Comparison of ENCODE assay signal across 8 cellular contexts in genomic region chr1:180231506-180232420, GRCh38. TPM values are rescaled to one million over a fixed set of nuclear protein-coding genes. Genes with fewer than 3 reads are reported as not detected.
DNase-seq lines count a peak whose midpoint lies in the region; ATAC-seq, FAIRE-seq and TF ChIP-seq lines count a peak whose summit lies in the region.

No MANE protein-coding gene starts in this region.

- H3K36me3 Mint-ChIP-seq in CD4-positive, CD25-positive, alpha-beta regulatory T cell = no peaks in the 10 kb centered on the region
- no peaks in the 10 kb centered on the region for H3K36me3 Mint-ChIP-seq in natural killer cell

- H3K27ac ChIP-seq in CD4-positive, CD25-positive, alpha-beta regulatory T cell (ENCODE audit: insufficient read depth, low read length, poor library complexity, severe bottlenecking) = no peak overlapping the region
- no peak overlapping the region for H3K27ac ChIP-seq in dorsolateral prefrontal cortex

- intact Hi-C loops in dorsolateral prefrontal cortex (cut with DNase I) (no loop called here), natural killer cell (cut with micrococcal nuclease) (no loop called here)

- no peaks in the 10 kb centered on the region for H3K36me3 ChIP-seq in CD4-positive, CD25-positive, alpha-beta regulatory T cell (ENCODE audit: control insufficient read depth, insufficient read depth, low read length)
- no peaks in the 10 kb centered on the region for H3K36me3 ChIP-seq in HAP-1 (replicated peaks)

- H3K27me3 Mint-ChIP-seq in CD4-positive, CD25-positive, alpha-beta regulatory T cell = peaks cover 84% of the 10 kb centered on the region
- peaks cover 65 to 68% of the 10 kb centered on the region in 2 donors for H3K27me3 Mint-ChIP-seq in natural killer cell (ENCODE audit: low read depth in 2 of 2)

- FAIRE-seq in RCC 7860 (lab: Jason Lieb, UNC) = no peak

- in situ Hi-C loops in HAP-1 (cut with MboI; ENCODE audit: low sequenced_read_pairs) = no loop called here

- no peak overlapping the region for H3K4me3 ChIP-seq in CD4-positive, CD25-positive, alpha-beta regulatory T cell (ENCODE audit: low read depth, low read length)
- H3K4me3 ChIP-seq in HAP-1 = peak overlapping the region; percentile 61
- peak overlapping the region in 47 of 59 donors; percentile 21 to 70 (median 55) for H3K4me3 ChIP-seq in dorsolateral prefrontal cortex

- H3K27ac Mint-ChIP-seq in CD4-positive, CD25-positive, alpha-beta regulatory T cell = no peak overlapping the region
- no peak overlapping the region for H3K27ac Mint-ChIP-seq in natural killer cell

- peaks cover 0 to 61% (median 19%) of the 10 kb centered on the region in 4 donors for H3K4me1 Mint-ChIP-seq in CD4-positive, CD25-positive, alpha-beta regulatory T cell
- H3K4me1 Mint-ChIP-seq in natural killer cell = peaks cover 17 to 38% of the 10 kb centered on the region in 2 donors

- peak overlapping the region; percentile 63 to 82 (median 80) for H3K4me3 Mint-ChIP-seq in CD4-positive, CD25-positive, alpha-beta regulatory T cell
- peak overlapping the region; percentile 60 for H3K4me3 Mint-ChIP-seq in natural killer cell

- peaks cover 0 to 3% (median 0%) of the 10 kb centered on the region in 7 donors for H3K9me3 Mint-ChIP-seq in CD4-positive, CD25-positive, alpha-beta regulatory T cell
- H3K9me3 Mint-ChIP-seq in natural killer cell = no peaks in the 10 kb centered on the region

- peak in 1 of 3 donors; percentile 56 for DNase-seq in CD4-positive, CD25-positive, alpha-beta regulatory T cell
- DNase-seq in HAP-1 (ENCODE audit: low spot score in 2 of 2) = peak; percentile 47 to 71
- peak; percentile 57 for DNase-seq in RCC 7860 (ENCODE audit: low spot score)
- DNase-seq in dorsolateral prefrontal cortex = no peak
- DNase-seq in natural killer cell = no peak
- DNase-seq in GOT3 (lab: John Stamatoyannopoulos, UW) = no peak
- no peak for DNase-seq in SKM-1 treated with dmso at 0.1 percent for 144 hours (lab: John Stamatoyannopoulos, UW; ENCODE audit: unreplicated experiment)

- ATAC-seq in CD4-positive, CD25-positive, alpha-beta regulatory T cell (ENCODE audit: low read depth in 2 of 2) = no peak
- no peak for ATAC-seq in natural killer cell
- no peak for ATAC-seq in HG03457 (IDR thresholded peaks at IDR 0.05; ENCODE audit: unreplicated experiment)

- no peaks in the 10 kb centered on the region for H3K9me3 ChIP-seq in CD4-positive, CD25-positive, alpha-beta regulatory T cell (ENCODE audit: control insufficient read depth in 2 of 2, low read length in 2 of 2)
- H3K9me3 ChIP-seq in HAP-1 = no peaks in the 10 kb centered on the region

- H3K27me3 ChIP-seq in CD4-positive, CD25-positive, alpha-beta regulatory T cell (ENCODE audit: control insufficient read depth, insufficient read depth, low read length) = peaks cover 31% of the 10 kb centered on the region
- peaks cover 3% of the 10 kb centered on the region; the same call in 1 of the 2 replicates for H3K27me3 ChIP-seq in HAP-1 (ENCODE audit: low read depth)
- peaks cover 22 to 100% (median 95%) of the 10 kb centered on the region in 45 donors for H3K27me3 ChIP-seq in dorsolateral prefrontal cortex

- TF ChIP-seq CTCF in dorsolateral prefrontal cortex (IDR thresholded peaks at IDR 0.05 in 54 of 56, conservative IDR thresholded peaks at IDR 0.05 in 2 of 56; ENCODE audit: low read depth in 1 of 56, partially characterized antibody in 56 of 56) (no peak), natural killer cell (IDR thresholded peaks at IDR 0.05) (no peak)

- peaks cover 63% of the 10 kb centered on the region for H3K4me1 ChIP-seq in CD4-positive, CD25-positive, alpha-beta regulatory T cell (ENCODE audit: control insufficient read depth, insufficient read depth, low read length, poor library complexity, severe bottlenecking)
- H3K4me1 ChIP-seq in HAP-1 = peaks cover 4% of the 10 kb centered on the region; the same call in 1 of the 2 replicates

RNA-seq across cellular contexts. Expression of gene LHX4, which starts 1.7 kb away (rescaled TPM):
- total RNA-seq in CD4-positive, CD25-positive, alpha-beta regulatory T cell = not detected
- under 1 TPM; 0.17 to 0.32 (median 0.28) TPM for polyA plus RNA-seq in CD4-positive, CD25-positive, alpha-beta regulatory T cell
- total RNA-seq in dorsolateral prefrontal cortex (under 1 TPM in 103 of 120 experiments, not detected in 17; 0.07 to 0.69 (median 0.22) TPM), natural killer cell (under 1 TPM in 1 of 3 donors, not detected in 2; 0.08 TPM)

Comparison
In these comparisons a context has a peak if more than half of its experiments do, and no peak if none do; other contexts are left out.
1. DNase-seq: peak in HAP-1 (2 of 2) and RCC 7860 (single experiment); none in dorsolateral prefrontal cortex (0 of 10), natural killer cell (single experiment), GOT3 (single experiment) and SKM-1 treated with dmso at 0.1 percent for 144 hours (single experiment).